In the genomic region with DNA sequence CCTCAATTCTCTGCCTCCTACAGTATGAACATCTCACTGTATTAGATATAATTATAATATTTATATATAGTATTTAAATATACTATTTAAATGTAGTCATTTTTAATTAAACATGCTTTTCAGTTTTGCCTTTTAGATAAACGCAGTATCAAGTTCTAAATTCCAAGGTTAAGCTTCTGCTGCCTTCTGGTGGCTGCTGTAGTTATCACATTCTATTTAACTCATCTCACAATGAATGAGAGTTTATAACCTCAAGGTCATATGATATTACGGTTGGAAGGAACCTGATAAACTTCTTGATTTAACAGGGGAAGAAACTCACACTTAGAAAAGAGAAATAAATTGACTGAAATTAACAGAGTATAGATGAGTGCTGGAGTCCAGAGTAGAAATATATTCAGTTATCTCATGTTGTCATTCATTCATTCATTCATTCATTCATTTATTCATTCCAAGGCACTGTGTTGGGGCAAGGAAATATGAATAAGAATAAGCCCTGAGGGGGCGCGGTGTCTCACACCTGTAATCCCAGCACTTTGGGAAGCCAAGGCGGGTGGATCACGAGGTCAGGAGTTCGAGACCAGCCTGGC, we compare ENCODE assay signal across 8 cellular contexts. TPM values are rescaled to one million over a fixed set of nuclear protein-coding genes. Genes with fewer than 3 reads are reported as not detected.
DNase-seq lines count a peak whose midpoint lies in the region; ATAC-seq and TF ChIP-seq lines count a peak whose summit lies in the region.

No MANE protein-coding gene starts in this region.

- peak; percentile 58 for TF ChIP-seq CTCF in MCF 10A (IDR thresholded peaks at IDR 0.05; ENCODE audit: unreplicated experiment)
- TF ChIP-seq CTCF in upper lobe of right lung (IDR thresholded peaks at IDR 0.05) = peak; percentile 70

- no peaks in the 10 kb centered on the region for H3K27me3 ChIP-seq in upper lobe of right lung

- ATAC-seq in HG03432 (IDR thresholded peaks at IDR 0.05; ENCODE audit: unreplicated experiment) (peak; percentile 61), upper lobe of right lung (peak; percentile 82), GM18520 (IDR thresholded peaks at IDR 0.05; ENCODE audit: unreplicated experiment) (no peak)

- peaks cover 5% of the 10 kb centered on the region for H3K4me1 Mint-ChIP-seq in MCF 10A (ENCODE audit: insufficient read depth, unreplicated experiment)

- no peak overlapping the region for H3K4me3 Mint-ChIP-seq in MCF 10A (ENCODE audit: unreplicated experiment)

- no peaks in the 10 kb centered on the region for H3K36me3 ChIP-seq in upper lobe of right lung

- H3K9me3 ChIP-seq in upper lobe of right lung = no peaks in the 10 kb centered on the region

- H3K27me3 Mint-ChIP-seq in MCF 10A (ENCODE audit: insufficient read depth, unreplicated experiment) = no peaks in the 10 kb centered on the region

- BruUV-seq in MCF 10A (replicated peaks; lab: Mats Ljungman, UMichigan) = no TSS peak

- intact Hi-C loops in MCF 10A (cut with micrococcal nuclease) (loop anchor here (1.0 to 5.0 kb wide), 5 partner anchors 34 to 478 kb away; a partner anchor contains a TSS), upper lobe of right lung (cut with DNase I) (no loop called here)

- H3K9me3 Mint-ChIP-seq in MCF 10A (ENCODE audit: unreplicated experiment) = no peaks in the 10 kb centered on the region

- no peak overlapping the region for H3K27ac Mint-ChIP-seq in MCF 10A (ENCODE audit: low read depth, unreplicated experiment)

- no peaks in the 10 kb centered on the region for H3K4me1 ChIP-seq in upper lobe of right lung

- POLR2A ChIA-PET in MCF 10A (lab: Yijun Ruan, JAX) = no interaction called here

- CTCF ChIA-PET in MCF 10A (lab: Yijun Ruan, JAX) = interaction anchor here (0.6 to 8.2 kb wide), 10 partner anchors 9 to 479 kb away, joined by 3 to 63 read pairs (median 4); no protein-coding TSS in a partner anchor

- peak; percentile 18 for DNase-seq in NCI-H2227 (lab: John Stamatoyannopoulos, UW; ENCODE audit: unreplicated experiment)
- no peak for DNase-seq in NCI-H2227 treated with DMSO at 0.1 percent for 48 hours (lab: John Stamatoyannopoulos, UW)
- peak; percentile 6 for DNase-seq in NOMO-1 treated with dmso at 0.1 percent for 144 hours (lab: John Stamatoyannopoulos, UW; ENCODE audit: unreplicated experiment)
- peak; percentile 53 for DNase-seq in MCF 10A (ENCODE audit: unreplicated experiment)
- peak; percentile 64 for DNase-seq in left kidney (ENCODE audit: low read depth, low spot score)
- DNase-seq in upper lobe of right lung = no peak

- H3K4me3 ChIP-seq in upper lobe of right lung = no peak overlapping the region

- H3K27ac ChIP-seq in upper lobe of right lung = no peak overlapping the region

- peaks cover 5% of the 10 kb centered on the region for H3K36me3 Mint-ChIP-seq in MCF 10A (ENCODE audit: insufficient read depth, unreplicated experiment)

RNA-seq across cellular contexts. Expression of a gene that starts 31.9 kb away (rescaled TPM):
- not detected in 2 replicates for total RNA-seq in MCF 10A (2022)
- not detected for total RNA-seq in upper lobe of right lung

Comparison
In these comparisons a context has a peak if more than half of its experiments do, and no peak if none do; other contexts are left out.
1. DNase-seq: peak in NCI-H2227 (single experiment), NOMO-1 treated with dmso at 0.1 percent for 144 hours (single experiment), MCF 10A (single experiment) and left kidney (single experiment); none in NCI-H2227 treated with DMSO at 0.1 percent for 48 hours (single experiment) and upper lobe of right lung (single experiment).